In genomic region chr1:117661027-117661426, GRCh38 we compare ENCODE assay signal across 14 cellular contexts. TPM values are rescaled to one million over a fixed set of nuclear protein-coding genes. Genes with fewer than 3 reads are reported as not detected.
DNase-seq lines count a peak whose midpoint lies in the region; ATAC-seq lines count a peak whose summit lies in the region.
"Had no signal": no experiment of that assay in that cellular context is flagged by ENCODE, and none has a peak within 500 bp of the region (broad histone marks: within the 10 kb centered on the region; RNA-seq: fewer than 3 reads in every experiment).

No MANE protein-coding gene starts in this region.

- intact Hi-C loops in activated CD4-positive, alpha-beta memory T cell treated with anti-CD3 and anti-CD28 coated beads for 36 hours (cut with micrococcal nuclease), result loop anchor here (1.0 to 5.0 kb wide), 6 partner anchors 49 to 1284 kb away; partner anchors contain the start of gene TTF2

- peak; percentile 20 for DNase-seq in CD1c-positive myeloid dendritic cell (ENCODE audit: extremely low spot score)
- DNase-seq in HCEC 1CT, result peak; percentile 17
- DNase-seq in activated CD4-positive, alpha-beta memory T cell treated with anti-CD3 and anti-CD28 coated beads for 36 hours, result peak; percentile 44
- DNase-seq in central memory CD8-positive, alpha-beta T cell (ENCODE audit: low spot score in 2 of 2), result peak in 1 of 2 donors; percentile 58
- no peak for DNase-seq in cortex of kidney (lab: John Stamatoyannopoulos, UW)
- DNase-seq in NCI-H345 treated with DMSO at 0.1 percent for 48 hours (lab: John Stamatoyannopoulos, UW; ENCODE audit: unreplicated experiment), result no peak
- DNase-seq: AML-193, heart right ventricle, NCI-H1694, NCI-H524 had no signal

- H3K36me3 Mint-ChIP-seq in activated CD4-positive, alpha-beta memory T cell treated with anti-CD3 and anti-CD28 coated beads for 36 hours, result peaks cover 8% of the 10 kb centered on the region
- H3K36me3 Mint-ChIP-seq in central memory CD8-positive, alpha-beta T cell (ENCODE audit: insufficient read depth), result peaks cover 34% of the 10 kb centered on the region

- CTCF ChIA-PET in activated CD4-positive, alpha-beta memory T cell treated with anti-CD3 and anti-CD28 coated beads for 36 hours (lab: Charles Lee), result interaction anchor here (0.5 to 9.3 kb wide), 7 partner anchors 13 to 126 kb away, joined by 3 to 67 read pairs (median 4); no protein-coding TSS in a partner anchor

- ATAC-seq in central memory CD8-positive, alpha-beta T cell (replicated peaks; ENCODE audit: extremely low read depth, poor library complexity, severe bottlenecking), result peak; percentile 34
- no peak for ATAC-seq in GM21723 (IDR thresholded peaks at IDR 0.05; ENCODE audit: unreplicated experiment)
- no peak for ATAC-seq in HG03571 (IDR thresholded peaks at IDR 0.05; ENCODE audit: unreplicated experiment)
- ATAC-seq: heart right ventricle had no signal

- peaks cover 93% of the 10 kb centered on the region for H3K4me1 Mint-ChIP-seq in activated CD4-positive, alpha-beta memory T cell treated with anti-CD3 and anti-CD28 coated beads for 36 hours (ENCODE audit: low read depth)
- peaks cover 89% of the 10 kb centered on the region for H3K4me1 Mint-ChIP-seq in central memory CD8-positive, alpha-beta T cell

- POLR2A ChIA-PET in activated CD4-positive, alpha-beta memory T cell treated with anti-CD3 and anti-CD28 coated beads for 36 hours (lab: Charles Lee), result interaction anchor here (0.7 to 9.8 kb wide), 4 partner anchors 43 to 54 kb away, joined by 3 to 83 read pairs (median 5); partner anchors contain the start of gene TENT5C

- H3K27me3 Mint-ChIP-seq in activated CD4-positive, alpha-beta memory T cell treated with anti-CD3 and anti-CD28 coated beads for 36 hours, result peaks cover 2% of the 10 kb centered on the region
- no peaks in the 10 kb centered on the region for H3K27me3 Mint-ChIP-seq in central memory CD8-positive, alpha-beta T cell

- H3K4me3 Mint-ChIP-seq in activated CD4-positive, alpha-beta memory T cell treated with anti-CD3 and anti-CD28 coated beads for 36 hours, result no peak overlapping the region
- H3K4me3 Mint-ChIP-seq in central memory CD8-positive, alpha-beta T cell, result peak overlapping the region; percentile 66

- peaks cover 9% of the 10 kb centered on the region for H3K9me3 Mint-ChIP-seq in activated CD4-positive, alpha-beta memory T cell treated with anti-CD3 and anti-CD28 coated beads for 36 hours
- peaks cover 5% of the 10 kb centered on the region for H3K9me3 Mint-ChIP-seq in central memory CD8-positive, alpha-beta T cell

- peak overlapping the region; percentile 67 for H3K27ac Mint-ChIP-seq in activated CD4-positive, alpha-beta memory T cell treated with anti-CD3 and anti-CD28 coated beads for 36 hours
- peak overlapping the region; percentile 98 for H3K27ac Mint-ChIP-seq in central memory CD8-positive, alpha-beta T cell (ENCODE audit: low read depth)
- H3K27ac Mint-ChIP-seq: progenitor cell of endocrine pancreas had no signal

RNA-seq across cellular contexts. Expression of gene TENT5C, which starts 55.2 kb away (rescaled TPM):
- total RNA-seq in activated CD4-positive, alpha-beta memory T cell treated with anti-CD3 and anti-CD28 coated beads for 36 hours, result 10 to 100 TPM; 13.8 to 14.0 TPM
- total RNA-seq: LHCN-M2 had no signal

Comparison
In these comparisons a context has a peak if more than half of its experiments do, and no peak if none do; other contexts are left out.
1. DNase-seq: peak in CD1c-positive myeloid dendritic cell (single experiment), HCEC 1CT (single experiment) and activated CD4-positive, alpha-beta memory T cell treated with anti-CD3 and anti-CD28 coated beads for 36 hours (single experiment); none in cortex of kidney (single experiment) and NCI-H345 treated with DMSO at 0.1 percent for 48 hours (single experiment).